22 cellular contexts compared by ENCODE assay signal in the genomic region with DNA sequence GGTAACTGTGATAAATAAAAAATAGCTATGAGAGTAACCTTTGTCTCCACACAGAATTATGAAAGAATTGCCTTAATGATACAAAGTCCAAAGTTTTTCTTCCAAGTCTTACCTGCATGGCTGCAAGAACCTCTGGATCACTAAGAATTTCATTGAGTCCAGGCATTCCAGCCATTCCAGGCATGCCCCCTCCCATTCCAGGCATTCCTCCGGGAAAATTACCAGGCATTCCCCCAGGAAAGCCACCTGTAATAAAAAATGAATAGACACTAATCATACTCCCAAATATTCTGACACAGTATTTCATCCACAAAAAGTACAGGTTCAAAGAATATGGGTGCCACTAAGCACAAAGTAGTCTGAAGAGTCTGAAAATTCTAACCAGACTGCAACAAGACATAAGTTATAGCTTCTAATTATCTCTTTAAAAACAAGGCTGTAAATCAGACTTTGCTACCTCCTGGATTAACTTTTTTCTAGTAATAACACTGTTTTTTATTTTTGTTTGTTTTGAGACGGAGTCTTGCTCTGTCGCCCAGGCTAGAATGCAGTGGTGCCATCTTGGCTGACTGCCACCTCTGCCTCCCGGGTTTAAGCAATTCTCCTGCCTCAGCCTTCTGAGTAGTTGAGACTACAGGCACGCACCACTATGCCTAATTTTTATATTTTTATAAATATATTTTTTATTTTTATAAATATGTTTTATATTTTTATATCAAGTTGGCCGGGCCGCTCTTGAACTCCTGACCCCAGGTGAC. TPM values are rescaled to one million over a fixed set of nuclear protein-coding genes. Genes with fewer than 3 reads are reported as not detected.
A peak's percentile ranks its signal among the peaks of the same experiment; 100 is the strongest.
DNase-seq lines count a peak whose midpoint lies in the region.
"Had no signal": no experiment of that assay in that cellular context is flagged by ENCODE, and none has a peak within 500 bp of the region (broad histone marks: within the 10 kb centered on the region; RNA-seq: fewer than 3 reads in every experiment).

No MANE protein-coding gene starts in this region.

- H2BK5ac ChIP-seq in trophoblast cell (ENCODE audit: low read depth, low read length, poor library complexity), result no peak overlapping the region

- no CpG with 5 or more reads among the region's 7 CpGs for WGBS in trophoblast cell (ENCODE audit: extremely low coverage, insufficient coverage, insufficient read length)

- H3K36me3 ChIP-seq in trophoblast cell (ENCODE audit: control insufficient read depth in 1 of 2, insufficient read depth in 2 of 2, low read length in 2 of 2), result peaks cover 10 to 13% of the 10 kb centered on the region in 2 experiments

- no peak overlapping the region for H4K8ac ChIP-seq in trophoblast cell (ENCODE audit: low read depth, low read length)

- H3K4ac ChIP-seq in trophoblast cell (ENCODE audit: low read depth, low read length), result no peak overlapping the region

- in situ Hi-C loops in Caki2 (cut with HindIII; ENCODE audit: low pct_unique_long_range_greater_than_20kb, low sequenced_read_pairs), result no loop called here

- no peak overlapping the region for H3K27ac ChIP-seq in trophoblast cell (ENCODE audit: low read depth, low read length)
- H3K27ac ChIP-seq: brain microvascular endothelial cell, heart left ventricle, lower lobe of right lung, psoas muscle, upper lobe of right lung had no signal

- no peaks in the 10 kb centered on the region for H3K27me3 ChIP-seq in trophoblast cell (ENCODE audit: insufficient read depth, low read length)
- H3K27me3 ChIP-seq: brain microvascular endothelial cell, heart left ventricle, upper lobe of right lung had no signal

- H3K4me1 ChIP-seq in trophoblast cell (ENCODE audit: control insufficient read depth in 1 of 2, insufficient read depth in 2 of 2, low read length in 2 of 2), result no peaks in the 10 kb centered on the region
- H3K4me1 ChIP-seq: lower lobe of right lung, psoas muscle, upper lobe of right lung had no signal

- H3K4me3 ChIP-seq in trophoblast cell (ENCODE audit: low read depth, low read length), result no peak overlapping the region
- H3K4me3 ChIP-seq: heart left ventricle, lower lobe of right lung, psoas muscle, upper lobe of right lung had no signal

- H3K79me1 ChIP-seq in trophoblast cell (ENCODE audit: low read length), result no peaks in the 10 kb centered on the region

- no peak overlapping the region for H2BK12ac ChIP-seq in trophoblast cell (ENCODE audit: low read length)

- no peak overlapping the region for H3K18ac ChIP-seq in trophoblast cell (ENCODE audit: low read length)

- peak; percentile 51 for DNase-seq in Caki2 (ENCODE audit: low read depth)
- peak; percentile 22 for DNase-seq in NCI-H226
- DNase-seq in kidney tubule cell (ENCODE audit: low spot score), result peak; percentile 49
- peak; percentile 7 to 52 for DNase-seq in trophoblast cell
- no peak for DNase-seq in H4 (ENCODE audit: low spot score)
- DNase-seq in HuH-7.5 (ENCODE audit: low spot score), result no peak
- DNase-seq in Ammon's horn (ENCODE audit: low spot score), result no peak
- DNase-seq: activated T-cell treated with anti-CD3 and anti-CD28 coated beads, Interleukin-2, amount 50 U/mL, for 1 hour; brain microvascular endothelial cell; effector memory CD4-positive, alpha-beta T cell; foreskin fibroblast; heart left ventricle; immature natural killer cell; lower lobe of right lung; NCI-H1694; NCI-H69; psoas muscle; upper lobe of right lung had no signal

- H3K9me3 ChIP-seq in trophoblast cell (ENCODE audit: insufficient read depth, low read depth, low read length), result no peaks in the 10 kb centered on the region
- H3K9me3 ChIP-seq: heart left ventricle, lower lobe of right lung, psoas muscle, upper lobe of right lung had no signal

- no peak overlapping the region for H3K4me2 ChIP-seq in trophoblast cell (ENCODE audit: low read length)

- no peak overlapping the region for H2BK120ac ChIP-seq in trophoblast cell (ENCODE audit: insufficient read depth, low read length, poor library complexity)

- no peak overlapping the region for H3K23ac ChIP-seq in trophoblast cell (ENCODE audit: low read length)

- H3K9ac ChIP-seq in trophoblast cell (ENCODE audit: low read length), result no peak overlapping the region

- no peak overlapping the region for H2AFZ ChIP-seq in trophoblast cell (ENCODE audit: insufficient read depth, low read length, poor library complexity)

- no peak overlapping the region for H3K14ac ChIP-seq in trophoblast cell (ENCODE audit: low read length)

- H4K91ac ChIP-seq in trophoblast cell (ENCODE audit: low read depth, low read length), result no peak overlapping the region

- no peak overlapping the region for H4K12ac ChIP-seq in trophoblast cell (ENCODE audit: low read depth, low read length)

- no peak overlapping the region for H2AK5ac ChIP-seq in trophoblast cell (ENCODE audit: low read length)

- no peaks in the 10 kb centered on the region for H3K79me2 ChIP-seq in trophoblast cell (ENCODE audit: control insufficient read depth, insufficient read depth, low read length, poor library complexity)

RNA-seq across cellular contexts. Expression of gene SLC25A17, which starts 8.0 kb away (rescaled TPM):
- 24.8 and 52.5 TPM in 2 replicates for total RNA-seq in Caki2 (2014; rRNA removed; shearing (Covaris generic); ENCODE audit: low replicate concordance)
- 33.8 and 37.0 TPM in 2 replicates for polyA plus RNA-seq in trophoblast cell (2013)
- 46.1 and 47.3 TPM in 2 replicates for total RNA-seq in H4 (2014; rRNA removed; shearing (Covaris generic))

RNA-seq across cellular contexts. Expression of gene ST13, which starts 29.3 kb away (rescaled TPM):
- total RNA-seq in Caki2 (2014; rRNA removed; shearing (Covaris generic); ENCODE audit: low replicate concordance), result 265 and 304 TPM in 2 replicates
- 416 and 442 TPM in 2 replicates for polyA plus RNA-seq in trophoblast cell (2013)
- total RNA-seq in H4 (2014; rRNA removed; shearing (Covaris generic)), result 145 and 175 TPM in 2 replicates

RNA-seq across cellular contexts. Expression of gene XPNPEP3, which starts 29.8 kb away (rescaled TPM):
- 9.0 and 11.4 TPM in 2 replicates for total RNA-seq in Caki2 (2014; rRNA removed; shearing (Covaris generic); ENCODE audit: low replicate concordance)
- polyA plus RNA-seq in trophoblast cell (2013), result 11.4 and 11.5 TPM in 2 replicates
- total RNA-seq in H4 (2014; rRNA removed; shearing (Covaris generic)), result 7.9 and 16.7 TPM in 2 replicates

RNA-seq across cellular contexts. Expression of gene DNAJB7, which starts 34.8 kb away (rescaled TPM):
- total RNA-seq in Caki2 (2014; rRNA removed; shearing (Covaris generic); ENCODE audit: low replicate concordance), result not detected in 2 replicates
- polyA plus RNA-seq in trophoblast cell (2013), result not detected in 2 replicates
- not detected in 2 replicates for total RNA-seq in H4 (2014; rRNA removed; shearing (Covaris generic))
- total RNA-seq: heart left ventricle, lower lobe of right lung, psoas muscle, RPMI7951, SK-MEL-5, upper lobe of right lung had no signal
- polyA plus RNA-seq: CD14-positive monocyte, esophagus, heart left ventricle had no signal

Comparison
In these comparisons a context has a peak if more than half of its experiments do, and no peak if none do; other contexts are left out.
1. DNase-seq: peak in Caki2 (single experiment), NCI-H226 (single experiment), kidney tubule cell (single experiment) and trophoblast cell (2 of 2); none in H4 (single experiment), HuH-7.5 (single experiment) and Ammon's horn (single experiment).